Comparison of ENCODE assay signal across 8 cellular contexts in the genomic region with DNA sequence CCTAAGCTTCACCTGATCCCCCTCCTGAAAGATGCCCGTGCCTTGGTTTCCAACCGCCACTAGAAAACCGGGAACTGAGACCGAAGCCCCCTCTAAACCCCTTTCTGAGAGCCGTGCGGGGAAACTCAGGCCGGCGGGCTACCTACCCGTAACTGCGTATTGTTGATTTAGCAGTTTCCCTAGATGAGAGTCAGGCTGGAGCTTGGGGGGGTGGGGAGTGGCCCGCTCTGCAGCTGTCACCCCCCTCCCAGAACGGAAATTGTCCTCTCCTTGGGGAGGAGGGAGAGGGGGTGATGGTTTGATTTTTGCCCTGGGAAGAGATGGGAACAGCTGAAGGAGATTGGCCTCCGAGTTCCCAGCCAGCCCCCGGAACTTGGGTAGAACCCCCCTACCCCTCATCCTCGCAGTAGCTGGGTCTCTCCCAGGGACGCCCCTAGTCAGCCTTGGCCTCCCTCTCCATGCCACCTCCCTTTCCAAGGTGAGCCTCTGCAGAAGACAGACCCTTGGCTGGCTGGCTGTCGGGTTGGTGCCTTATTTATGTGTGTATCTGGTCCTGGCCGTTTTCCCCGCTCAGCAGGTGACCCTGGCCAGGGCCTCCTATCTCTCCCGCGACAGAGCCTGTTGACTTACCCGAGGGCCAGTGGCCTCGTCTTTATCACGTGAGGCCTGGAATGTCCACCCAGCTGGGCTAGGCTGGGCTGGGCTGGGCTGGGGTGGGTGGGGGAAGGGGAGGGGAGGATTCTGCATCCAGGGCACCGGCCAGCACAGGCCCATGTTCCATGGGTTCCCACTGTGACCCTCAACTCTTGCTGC. TPM values are rescaled to one million over a fixed set of nuclear protein-coding genes. Genes with fewer than 3 reads are reported as not detected.
DNase-seq lines count a peak whose midpoint lies in the region; ATAC-seq and TF ChIP-seq lines count a peak whose summit lies in the region.

No MANE protein-coding gene starts in this region.

- TF ChIP-seq EP300 in ovary (IDR thresholded peaks at IDR 0.05): no peak

- H3K9ac ChIP-seq in GM23248: peak overlapping the region; percentile 90

- H3K9me3 ChIP-seq in GM23248 (ENCODE audit: low read depth): no peaks in the 10 kb centered on the region
- H3K9me3 ChIP-seq in WERI-Rb-1 (ENCODE audit: severe bottlenecking): no peaks in the 10 kb centered on the region
- H3K9me3 ChIP-seq in ovary: no peaks in the 10 kb centered on the region

- H3K79me2 ChIP-seq in GM23248 (ENCODE audit: insufficient read depth): peaks cover 80% of the 10 kb centered on the region

- H3K36me3 ChIP-seq in GM23248 (ENCODE audit: low read depth): no peaks in the 10 kb centered on the region
- peaks cover 27% of the 10 kb centered on the region for H3K36me3 ChIP-seq in WERI-Rb-1
- no peaks in the 10 kb centered on the region for H3K36me3 ChIP-seq in ovary

- H3F3A ChIP-seq in GM23248 (ENCODE audit: insufficient read depth): peaks cover 37% of the 10 kb centered on the region

- H3K4me2 ChIP-seq in GM23248 (ENCODE audit: unreplicated experiment): peak overlapping the region; percentile 81

- in situ Hi-C loops in GM23248 (cut with MboI): no loop called here

- no peaks in the 10 kb centered on the region for H4K20me1 ChIP-seq in GM23248 (ENCODE audit: insufficient read depth)

- H3K27ac ChIP-seq in GM23248 (peak overlapping the region; percentile 98), WERI-Rb-1 (peak overlapping the region; percentile 97), ovary (no peak overlapping the region), foreskin keratinocyte (no peak overlapping the region)

- ATAC-seq in Right ventricle myocardium inferior (peak; percentile 47), HG02759 (IDR thresholded peaks at IDR 0.05; ENCODE audit: unreplicated experiment) (no peak), foreskin keratinocyte (no peak)

- no peak for TF ChIP-seq POLR2A in ovary (IDR thresholded peaks at IDR 0.05)

- H3K4me1 ChIP-seq in GM23248 (ENCODE audit: insufficient read depth) (peaks cover 50% of the 10 kb centered on the region), ovary (ENCODE audit: insufficient read depth) (peaks cover 19% of the 10 kb centered on the region), foreskin keratinocyte (no peaks in the 10 kb centered on the region)

- 6 to 7% methylated on average over 23 to 25 of the region's 25 CpGs for WGBS in GM23248 (ENCODE audit: low coverage in 1 of 2, low lambda C conversion rate in 2 of 2, missing lambda C conversion rate in 2 of 2), 2 experiments
- WGBS in ovary, 3 donors: 12 to 21% (median 18%) methylated on average over 23 to 25 of the region's 25 CpGs

- no peak overlapping the region for H2AFZ ChIP-seq in GM23248

- H3K9me2 ChIP-seq in GM23248 (ENCODE audit: insufficient read depth): no peaks in the 10 kb centered on the region

- peak; percentile 62 for DNase-seq in GM23248
- DNase-seq in WERI-Rb-1: peak; percentile 59
- DNase-seq in Right ventricle myocardium inferior (ENCODE audit: missing footprints): peak; percentile 77
- DNase-seq in ovary: peak in 1 of 5 donors; percentile 18
- DNase-seq in NCI-H510A treated with DMSO at 0.1 percent for 48 hours (lab: John Stamatoyannopoulos, UW): no peak
- DNase-seq in NOMO-1 (lab: John Stamatoyannopoulos, UW; ENCODE audit: unreplicated experiment in 2 of 2): no peak
- no peak for DNase-seq in foreskin keratinocyte

- no peak for TF ChIP-seq CTCF in WERI-Rb-1 (IDR thresholded peaks at IDR 0.05; ENCODE audit: low read depth, low read length)
- TF ChIP-seq CTCF in ovary (IDR thresholded peaks at IDR 0.05): peak in 1 of 3 donors; percentile 1
- no peak for TF ChIP-seq CTCF in foreskin keratinocyte (conservative IDR thresholded peaks at IDR 0.05)

- peak overlapping the region; percentile 93 for H3K4me3 ChIP-seq in GM23248
- peak overlapping the region; percentile 82 for H3K4me3 ChIP-seq in WERI-Rb-1 (ENCODE audit: low read depth, low read length)
- peak overlapping the region; percentile 49 for H3K4me3 ChIP-seq in ovary

- H3K27me3 ChIP-seq in GM23248 (replicated peaks; ENCODE audit: insufficient read depth): no peaks in the 10 kb centered on the region
- no peaks in the 10 kb centered on the region for H3K27me3 ChIP-seq in WERI-Rb-1 (ENCODE audit: insufficient read depth, low read depth, severe bottlenecking)
- H3K27me3 ChIP-seq in ovary: peaks cover 2% of the 10 kb centered on the region
- H3K27me3 ChIP-seq in foreskin keratinocyte: peaks cover 51% of the 10 kb centered on the region

- intact Hi-C loops in Right ventricle myocardium inferior (cut with DNase I) (loop anchor here (2.0 kb wide), 1 partner anchor 36 kb away; no protein-coding TSS in a partner anchor), ovary (cut with DNase I) (no loop called here)

RNA-seq across cellular contexts. Expression of a gene that starts 2.7 kb away (rescaled TPM):
- 163 and 168 TPM in 2 replicates for total RNA-seq in GM23248 (2014; rRNA removed; shearing (Covaris generic))
- 81.4 and 83.7 TPM in 2 replicates for polyA plus RNA-seq in GM23248 (2016; fragmentation: Nextera tagmentation; extraction: Ambion mirVana)
- total RNA-seq in Right ventricle myocardium inferior: 74.1 TPM
- total RNA-seq in ovary: 10 to 100 TPM in 2 of 7 donors, 1 to 10 TPM in 5; 4.4 to 35.7 (median 8.7) TPM
- polyA plus RNA-seq in ovary: 10 to 100 TPM in 1 of 2 donors, 1 to 10 TPM in 1; 7.0 to 28.2 TPM
- total RNA-seq in foreskin keratinocyte: 1.0 and 1.2 TPM in 2 replicates
- 0.84 and 0.94 TPM in 2 replicates for polyA plus RNA-seq in foreskin keratinocyte

Comparison
In these comparisons a context has a peak if more than half of its experiments do, and no peak if none do; other contexts are left out.
1. DNase-seq: peak in GM23248 (single experiment), WERI-Rb-1 (single experiment) and Right ventricle myocardium inferior (single experiment); none in NCI-H510A treated with DMSO at 0.1 percent for 48 hours (single experiment), NOMO-1 (0 of 2) and foreskin keratinocyte (0 of 2).
2. H3K27ac ChIP-seq: peak in GM23248 (single experiment) and WERI-Rb-1 (single experiment); none in ovary (0 of 2) and foreskin keratinocyte (single experiment).
3. Peak in every context shown above with its lines, with median percentiles within 50 percentile points of each other: H3K4me3 ChIP-seq.